Comparison of ENCODE assay signal across 26 cellular contexts in genomic region chr4:66625480-66625879, GRCh38.
"Had no signal": no experiment of that assay in that cellular context is flagged by ENCODE, and none has a peak within 500 bp of the region (broad histone marks: within the 10 kb centered on the region; RNA-seq: fewer than 3 reads in every experiment).

No MANE protein-coding gene starts in this region.

- H3K4me1 Mint-ChIP-seq: endodermal cell had no signal

- H3K27me3 ChIP-seq: colonic mucosa, dorsolateral prefrontal cortex, esophagus muscularis mucosa, esophagus squamous epithelium, foreskin keratinocyte, gastrocnemius medialis, gastroesophageal sphincter, heart left ventricle, heart right ventricle, hepatocyte had no signal

- H3K9me3 ChIP-seq: colonic mucosa, esophagus muscularis mucosa, esophagus squamous epithelium, gastrocnemius medialis, gastroesophageal sphincter had no signal

- H3K4me2 ChIP-seq: hepatocyte had no signal

- DNase-seq: colonic mucosa; cortex of kidney; dermis blood vessel endothelial cell; dorsolateral prefrontal cortex; effector CD4-positive, alpha-beta T cell; effector CD8-positive, alpha-beta T cell; effector memory CD4-positive, alpha-beta T cell; effector memory CD8-positive, alpha-beta T cell; endodermal cell; erythroblast; esophagus squamous epithelium; foreskin fibroblast; foreskin keratinocyte; foreskin melanocyte; gastrocnemius medialis; glutamatergic neuron; head of caudate nucleus; heart left ventricle; heart right ventricle had no signal

- H3K4me3 Mint-ChIP-seq: dendritic cell treated with granulocyte-macrophage colony-stimulating factor and Interleukin-4, amounts not matched to agents 40 ng/mL and 50 ng/mL, for 4 days; effector memory CD8-positive, alpha-beta T cell; endodermal cell had no signal

- ATAC-seq: effector memory CD8-positive, alpha-beta T cell; esophagus mucosa; foreskin keratinocyte; gastrocnemius medialis; gastroesophageal sphincter; heart left ventricle; heart right ventricle had no signal

- H2AFZ ChIP-seq: hepatocyte had no signal

- H3K79me2 ChIP-seq: hepatocyte had no signal

- H3K27ac ChIP-seq: colonic mucosa, coronary artery, dorsolateral prefrontal cortex, epithelial cell of prostate, esophagus muscularis mucosa, esophagus squamous epithelium, foreskin keratinocyte, gastrocnemius medialis, gastroesophageal sphincter, heart left ventricle, heart right ventricle, hepatocyte had no signal

- H3K27ac Mint-ChIP-seq: dendritic cell treated with granulocyte-macrophage colony-stimulating factor and Interleukin-4, amounts not matched to agents 40 ng/mL and 50 ng/mL, for 4 days; effector memory CD8-positive, alpha-beta T cell; endodermal cell had no signal

- H3K27me3 Mint-ChIP-seq: dendritic cell treated with granulocyte-macrophage colony-stimulating factor and Interleukin-4, amounts not matched to agents 40 ng/mL and 50 ng/mL, for 4 days; effector memory CD8-positive, alpha-beta T cell had no signal

- H3K4me1 ChIP-seq: colonic mucosa, esophagus muscularis mucosa, esophagus squamous epithelium, foreskin keratinocyte, gastrocnemius medialis, gastroesophageal sphincter, heart left ventricle, heart right ventricle had no signal

- H3K4me3 ChIP-seq: colonic mucosa, coronary artery, dorsolateral prefrontal cortex, esophagus muscularis mucosa, esophagus squamous epithelium, gastrocnemius medialis, gastroesophageal sphincter, heart left ventricle, heart right ventricle, hepatocyte had no signal

- H3K36me3 ChIP-seq: colonic mucosa, esophagus muscularis mucosa, esophagus squamous epithelium, gastrocnemius medialis, gastroesophageal sphincter, heart left ventricle, heart right ventricle had no signal
